ENCODE assay signal across 9 cellular contexts in the genomic region with DNA sequence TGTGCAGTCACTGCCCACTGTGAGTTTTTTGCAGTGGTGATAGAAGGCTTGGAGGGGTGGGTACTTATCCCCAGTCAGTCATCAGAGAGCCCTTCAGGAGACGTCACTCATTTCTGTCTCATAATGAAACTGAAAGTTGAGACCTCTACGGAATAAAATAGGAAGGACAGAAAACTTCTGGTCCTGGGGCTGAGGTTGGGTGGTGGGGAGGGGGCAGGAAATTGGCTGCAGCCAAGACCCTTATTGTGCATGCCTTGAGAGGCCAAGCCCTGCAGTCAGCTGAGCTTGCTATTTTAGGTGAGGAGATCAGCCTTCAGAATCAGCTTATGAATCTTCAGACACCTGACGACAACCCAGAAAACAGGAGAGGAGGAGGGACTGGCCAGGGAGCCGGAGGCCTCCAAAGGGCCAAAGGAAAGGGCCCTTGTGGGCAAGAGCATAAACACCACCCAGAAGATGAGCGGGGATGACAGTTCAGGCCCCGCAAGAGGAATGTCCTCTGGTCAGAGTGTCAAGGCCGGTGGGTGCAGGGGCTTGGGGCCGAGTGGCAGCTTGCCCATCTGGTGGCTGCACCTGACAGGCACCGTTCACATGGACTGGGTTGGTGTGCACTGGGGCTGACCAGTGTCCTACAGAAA. TPM values are rescaled to one million over a fixed set of nuclear protein-coding genes. Genes with fewer than 3 reads are reported as not detected.
DNase-seq lines count a peak whose midpoint lies in the region; ATAC-seq, FAIRE-seq and TF ChIP-seq lines count a peak whose summit lies in the region.
"Had no signal": no experiment of that assay in that cellular context is flagged by ENCODE, and none has a peak within 500 bp of the region (broad histone marks: within the 10 kb centered on the region; RNA-seq: fewer than 3 reads in every experiment).

No MANE protein-coding gene starts in this region.

- H3K27ac ChIP-seq in heart right ventricle, result peak overlapping the region in 1 of 10 donors; percentile 81
- no peak overlapping the region for H3K27ac ChIP-seq in right atrium auricular region
- H3K27ac ChIP-seq in thoracic aorta, result no peak overlapping the region
- H3K27ac ChIP-seq: VCaP had no signal

- peak in 5 of 8 donors; percentile 28 to 38 (median 31) for ATAC-seq in heart right ventricle
- peak; percentile 74 for ATAC-seq in HG03159 (IDR thresholded peaks at IDR 0.05; ENCODE audit: unreplicated experiment)
- ATAC-seq in thoracic aorta (ENCODE audit: insufficient number of reproducible peaks, low FRiP score, low read depth), result no peak

- H3K36me3 ChIP-seq in heart right ventricle (no peaks in the 10 kb centered on the region), right atrium auricular region (no peaks in the 10 kb centered on the region), thoracic aorta (no peaks in the 10 kb centered on the region)

- H3K36me3 Mint-ChIP-seq in activated naive CD8-positive, alpha-beta T cell, result peaks cover 4% of the 10 kb centered on the region
- H3K36me3 Mint-ChIP-seq in mesothelial cell of epicardium, result no peaks in the 10 kb centered on the region

- TF ChIP-seq CTCF in heart right ventricle (IDR thresholded peaks at IDR 0.05), result no peak
- no peak for TF ChIP-seq CTCF in right atrium auricular region (IDR thresholded peaks at IDR 0.05)
- TF ChIP-seq CTCF in thoracic aorta (IDR thresholded peaks at IDR 0.05), result no peak
- TF ChIP-seq CTCF in mesothelial cell of epicardium (IDR thresholded peaks at IDR 0.05; ENCODE audit: unreplicated experiment), result no peak

- H3K27me3 ChIP-seq in heart right ventricle (peaks cover 0 to 25% (median 11%) of the 10 kb centered on the region in 7 donors), right atrium auricular region (no peaks in the 10 kb centered on the region), thoracic aorta (replicated peaks; ENCODE audit: insufficient read depth) (no peaks in the 10 kb centered on the region)

- H3K4me1 ChIP-seq in heart right ventricle (peaks cover 0 to 20% (median 0%) of the 10 kb centered on the region in 9 donors), right atrium auricular region (no peaks in the 10 kb centered on the region), thoracic aorta (ENCODE audit: control insufficient read depth in 1 of 2, low read depth in 2 of 2) (no peaks in the 10 kb centered on the region)

- H3K9me3 ChIP-seq in heart right ventricle (no peaks in the 10 kb centered on the region), right atrium auricular region (no peaks in the 10 kb centered on the region), thoracic aorta (no peaks in the 10 kb centered on the region)

- 73 to 74% methylated on average over 9 of the region's 9 CpGs for WGBS in heart right ventricle, 2 donors

- FAIRE-seq in RCC 7860 (lab: Jason Lieb, UNC), result no peak

- H3K27me3 Mint-ChIP-seq in activated naive CD8-positive, alpha-beta T cell, result no peaks in the 10 kb centered on the region
- peaks cover 29% of the 10 kb centered on the region for H3K27me3 Mint-ChIP-seq in mesothelial cell of epicardium (ENCODE audit: low read depth)

- no peak for DNase-seq in heart right ventricle
- no peak for DNase-seq in right atrium auricular region (ENCODE audit: low spot score)
- DNase-seq in thoracic aorta (ENCODE audit: low spot score), result no peak
- no peak for DNase-seq in RCC 7860 (ENCODE audit: low spot score)
- DNase-seq in mesothelial cell of epicardium (ENCODE audit: low spot score in 2 of 2, unreplicated experiment in 2 of 2), result no peak
- DNase-seq in NCI-H446 treated with DMSO at 0.1 percent for 48 hours (lab: John Stamatoyannopoulos, UW), result no peak

- H3K4me1 Mint-ChIP-seq in activated naive CD8-positive, alpha-beta T cell (ENCODE audit: low read depth), result peaks cover 14% of the 10 kb centered on the region
- H3K4me1 Mint-ChIP-seq in mesothelial cell of epicardium, result peaks cover 6% of the 10 kb centered on the region

- H3K4me3 Mint-ChIP-seq in activated naive CD8-positive, alpha-beta T cell, result peak overlapping the region; percentile 86
- no peak overlapping the region for H3K4me3 Mint-ChIP-seq in mesothelial cell of epicardium

- peak overlapping the region; percentile 77 for H3K27ac Mint-ChIP-seq in activated naive CD8-positive, alpha-beta T cell
- H3K27ac Mint-ChIP-seq in mesothelial cell of epicardium, result no peak overlapping the region

- intact Hi-C loops in heart right ventricle (cut with DNase I), result no loop called here

- peak overlapping the region in 1 of 10 donors; percentile 28 for H3K4me3 ChIP-seq in heart right ventricle
- H3K4me3 ChIP-seq in right atrium auricular region, result no peak overlapping the region
- H3K4me3 ChIP-seq in thoracic aorta, result peak overlapping the region; percentile 49

- H3K9me3 Mint-ChIP-seq in activated naive CD8-positive, alpha-beta T cell (ENCODE audit: low read depth), result no peaks in the 10 kb centered on the region
- H3K9me3 Mint-ChIP-seq in mesothelial cell of epicardium, result no peaks in the 10 kb centered on the region

RNA-seq across cellular contexts. Expression of gene ADA2, which starts 17.9 kb away (rescaled TPM):
- total RNA-seq in heart right ventricle (100 to 1,000 TPM in 3 of 10 donors, 10 to 100 TPM in 7; 18.1 to 126 (median 78.2) TPM), right atrium auricular region (10 to 100 TPM in 1 of 2 donors, 1 to 10 TPM in 1; 8.6 to 19.9 TPM), thoracic aorta (10 to 100 TPM; 25.7 to 31.3 TPM), mesothelial cell of epicardium (43.1 to 45.6 TPM (median 44.9 TPM) in 3 replicates)
- 10 to 100 TPM; 11.0 to 11.8 TPM for polyA plus RNA-seq in heart right ventricle
